Comparison of ENCODE assay signal across 9 cellular contexts in genomic region chr19:3785938-3786824, GRCh38. TPM values are rescaled to one million over a fixed set of nuclear protein-coding genes. Genes with fewer than 3 reads are reported as not detected.
DNase-seq lines count a peak whose midpoint lies in the region; ATAC-seq and TF ChIP-seq lines count a peak whose summit lies in the region.
"Had no signal": no experiment of that assay in that cellular context is flagged by ENCODE, and none has a peak within 500 bp of the region (broad histone marks: within the 10 kb centered on the region; RNA-seq: fewer than 3 reads in every experiment).

MATK (minus strand) TSS chr19:3786381; CDS start chr19:3785135, 1,246 bp downstream.

- no peaks in the 10 kb centered on the region for H3F3A ChIP-seq in Loucy (ENCODE audit: low read depth)

- ATAC-seq in natural killer cell = peak; percentile 29 to 39 (median 33)
- ATAC-seq in omental fat pad (ENCODE audit: low FRiP score) = no peak

- no peaks in the 10 kb centered on the region for H4K20me1 ChIP-seq in BLaER1 treated with 17β-estradiol and CSF1 and Interleukin-3, amounts not matched to agents 10 nM and 100 nM
- no peaks in the 10 kb centered on the region for H4K20me1 ChIP-seq in Loucy (ENCODE audit: insufficient read depth, low read length, poor library complexity, severe bottlenecking)

- H3K9me3 Mint-ChIP-seq in natural killer cell = peaks cover 3 to 5% of the 10 kb centered on the region in 2 donors

- H3K9me3 ChIP-seq in BLaER1 treated with 17β-estradiol and CSF1 and Interleukin-3, amounts not matched to agents 10 nM and 100 nM (replicated peaks in 1 of 11) = peaks cover 21 to 35% (median 27%) of the 10 kb centered on the region in 11 experiments
- no peaks in the 10 kb centered on the region; the same call in 1 of the 2 replicates for H3K9me3 ChIP-seq in Loucy (ENCODE audit: insufficient read depth, low read depth, low read length)

- peak within 1 kb of the TSS in 2 of 11 experiments; percentile 18 to 38; a peak in 2 of 22 replicates for H3K27ac ChIP-seq in BLaER1 treated with 17β-estradiol and CSF1 and Interleukin-3, amounts not matched to agents 10 nM and 100 nM

- H3K79me2 ChIP-seq in Loucy (ENCODE audit: insufficient read depth, low read length) = peaks cover 15% of the 10 kb centered on the region

- H3K36me3 ChIP-seq in BLaER1 treated with 17β-estradiol and CSF1 and Interleukin-3, amounts not matched to agents 10 nM and 100 nM = no peaks in the 10 kb centered on the region
- peaks cover 5% of the 10 kb centered on the region; the same call in 1 of the 2 replicates for H3K36me3 ChIP-seq in Loucy (ENCODE audit: insufficient read depth, low read length)

- peak within 1 kb of the TSS; percentile 83 to 93 for H3K27ac Mint-ChIP-seq in natural killer cell

- no peaks in the 10 kb centered on the region for H3K27me3 Mint-ChIP-seq in natural killer cell (ENCODE audit: low read depth in 2 of 2)

- peaks cover 39 to 61% of the 10 kb centered on the region in 2 donors for H3K4me1 Mint-ChIP-seq in natural killer cell

- no peak for TF ChIP-seq CTCF in Loucy (conservative IDR thresholded peaks at IDR 0.05; ENCODE audit: low read length)
- TF ChIP-seq CTCF in natural killer cell (IDR thresholded peaks at IDR 0.05) = no peak
- TF ChIP-seq CTCF in omental fat pad (IDR thresholded peaks at IDR 0.05) = no peak

- peak; percentile 46 for DNase-seq in activated naive CD4-positive, alpha-beta T cell treated with anti-CD3 and anti-CD28 coated beads, Interleukin-2, amount 50 U/mL, for 16 hours
- DNase-seq in natural killer cell = peak; percentile 58
- DNase-seq in NCI-H526 treated with DMSO at 0.1 percent for 48 hours (lab: John Stamatoyannopoulos, UW) = no peak
- DNase-seq in omental fat pad (ENCODE audit: low spot score) = no peak
- DNase-seq in AG08396 (ENCODE audit: low spot score) = no peak
- no peak for DNase-seq in globus pallidus (ENCODE audit: low spot score)

- peak within 1 kb of the TSS; percentile 90 for H3K4me3 Mint-ChIP-seq in natural killer cell

- peaks cover 6 to 21% (median 16%) of the 10 kb centered on the region in 10 experiments; a peak in 18 of 20 replicates for H3K4me1 ChIP-seq in BLaER1 treated with 17β-estradiol and CSF1 and Interleukin-3, amounts not matched to agents 10 nM and 100 nM
- H3K4me1 ChIP-seq in Loucy (ENCODE audit: insufficient read depth, low read length, poor library complexity, severe bottlenecking) = peaks cover 9% of the 10 kb centered on the region

- peak within 1 kb of the TSS; percentile 99 for H2AFZ ChIP-seq in Loucy (ENCODE audit: low read length)

- peaks cover 8% of the 10 kb centered on the region for H3K36me3 Mint-ChIP-seq in natural killer cell

- H3K4me2 ChIP-seq in BLaER1 treated with 17β-estradiol and CSF1 and Interleukin-3, amounts not matched to agents 10 nM and 100 nM = peak within 1 kb of the TSS in 9 of 11 experiments; percentile 22 to 91 (median 72); a peak in 17 of 22 replicates
- peak within 1 kb of the TSS; percentile 91 for H3K4me2 ChIP-seq in Loucy (ENCODE audit: low read depth, low read length, poor library complexity, severe bottlenecking)

- peak within 1 kb of the TSS in 6 of 10 experiments; percentile 15 to 55 (median 38); a peak in 7 of 20 replicates for H3K4me3 ChIP-seq in BLaER1 treated with 17β-estradiol and CSF1 and Interleukin-3, amounts not matched to agents 10 nM and 100 nM
- peak within 1 kb of the TSS; percentile 83 for H3K4me3 ChIP-seq in Loucy (ENCODE audit: low read length, poor library complexity, severe bottlenecking)

- intact Hi-C loops in natural killer cell (cut with micrococcal nuclease) = loop anchor here (2.0 to 10.0 kb wide), 2 partner anchors 13 to 199 kb away; partner anchors contain the start of gene EEF2

- H3K9ac ChIP-seq in BLaER1 treated with 17β-estradiol and CSF1 and Interleukin-3, amounts not matched to agents 10 nM and 100 nM = peak within 1 kb of the TSS in 2 of 11 experiments; percentile 23 to 27; a peak in 2 of 22 replicates
- peak within 1 kb of the TSS; percentile 94 for H3K9ac ChIP-seq in Loucy (ENCODE audit: low read depth, low read length, poor library complexity, severe bottlenecking)

- no peaks in the 10 kb centered on the region for H3K9me2 ChIP-seq in Loucy (replicated peaks; ENCODE audit: low read depth, low read length)

- peaks cover 18 to 46% (median 39%) of the 10 kb centered on the region in 11 experiments for H3K27me3 ChIP-seq in BLaER1 treated with 17β-estradiol and CSF1 and Interleukin-3, amounts not matched to agents 10 nM and 100 nM
- peaks cover 4% of the 10 kb centered on the region for H3K27me3 ChIP-seq in Loucy (ENCODE audit: insufficient read depth, low read length, poor library complexity, severe bottlenecking)

RNA-seq across cellular contexts. Expression of gene MATK, which starts in this region (rescaled TPM):
- 100 to 1,000 TPM; 269 to 353 (median 317) TPM for total RNA-seq in natural killer cell
- 10 to 100 TPM in 1 of 4 donors, 1 to 10 TPM in 2, under 1 TPM in 1; 0.74 to 29.3 (median 3.3) TPM for total RNA-seq in omental fat pad
- total RNA-seq: glomerular endothelial cell had no signal

Comparison
In these comparisons a context has a peak if more than half of its experiments do, and no peak if none do; other contexts are left out.
1. RNA of gene MATK (total RNA-seq): 269 to 353 TPM in natural killer cell; 0.74 to 29.3 TPM in omental fat pad; every median in the first group is over 4 times any median in the second.
2. DNase-seq: peak in activated naive CD4-positive, alpha-beta T cell treated with anti-CD3 and anti-CD28 coated beads, Interleukin-2, amount 50 U/mL, for 16 hours (single experiment) and natural killer cell (single experiment); none in NCI-H526 treated with DMSO at 0.1 percent for 48 hours (single experiment), omental fat pad (single experiment), AG08396 (single experiment) and globus pallidus (single experiment).